Comparison of ENCODE assay signal across 1 cellular context in the genomic region with DNA sequence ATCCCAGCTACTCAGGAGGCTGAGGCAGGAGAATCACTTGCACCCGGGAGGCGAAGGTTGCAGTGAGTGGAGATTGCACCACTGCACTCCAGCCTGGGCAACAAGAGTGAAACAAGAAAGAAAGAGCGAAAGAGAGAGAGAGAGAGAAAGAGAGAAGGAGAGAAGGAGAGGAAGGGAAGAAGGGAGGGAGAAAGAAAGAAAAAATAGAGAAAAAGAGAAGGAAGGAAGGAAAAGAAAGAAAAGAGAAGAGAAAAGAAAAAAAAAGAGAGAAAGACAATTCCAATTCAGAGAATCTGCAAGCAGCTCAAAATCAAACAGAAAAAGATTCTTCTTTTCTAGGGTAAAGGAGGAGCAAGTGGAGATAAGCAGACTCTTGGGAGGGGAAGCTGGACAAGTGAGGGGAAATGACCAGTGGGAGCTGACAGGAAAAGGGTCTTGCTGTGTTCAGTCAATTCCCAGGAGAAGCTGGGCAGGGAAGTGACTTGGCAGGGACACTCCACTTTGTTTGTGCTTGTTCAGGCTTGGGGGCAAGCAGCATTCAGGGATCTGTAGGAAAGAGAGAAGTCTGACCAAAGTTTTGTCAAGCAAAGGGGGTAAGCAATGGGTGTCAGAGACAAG.
A peak's percentile ranks its signal among the peaks of the same experiment; 100 is the strongest.
TF ChIP-seq lines count a peak whose summit lies in the region.

No MANE protein-coding gene starts in this region.

TF ChIP-seq in HepG2, 621 proteins besides CTCF, POLR2A, EP300 and RAD21:
- TF ChIP-seq, protein P1, sequence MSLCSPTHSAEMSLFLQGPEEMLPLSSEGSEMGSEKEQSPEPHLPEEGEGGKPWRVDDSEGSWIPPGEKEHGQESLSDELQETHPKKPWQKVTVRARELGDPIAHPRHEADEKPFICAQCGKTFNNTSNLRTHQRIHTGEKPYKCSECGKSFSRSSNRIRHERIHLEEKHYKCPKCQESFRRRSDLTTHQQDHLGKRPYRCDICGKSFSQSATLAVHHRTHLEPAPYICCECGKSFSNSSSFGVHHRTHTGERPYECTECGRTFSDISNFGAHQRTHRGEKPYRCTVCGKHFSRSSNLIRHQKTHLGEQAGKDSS (CRISPR knock-in tag; IDR thresholded peaks at IDR 0.05; ENCODE audit: borderline replicate concordance, low read depth), result no peak
- TF ChIP-seq HOXA9 (CRISPR knock-in tag; IDR thresholded peaks at IDR 0.05; ENCODE audit: borderline replicate concordance) (no peak), NR2C2 (CRISPR knock-in tag; IDR thresholded peaks at IDR 0.05; ENCODE audit: borderline replicate concordance) (0 out of 2 replicates have a peak, but pooled peaks have one; percentile 5), ZNF512 (CRISPR knock-in tag; IDR thresholded peaks at IDR 0.05) (peak; percentile 98)
- TF ChIP-seq, protein P2, sequence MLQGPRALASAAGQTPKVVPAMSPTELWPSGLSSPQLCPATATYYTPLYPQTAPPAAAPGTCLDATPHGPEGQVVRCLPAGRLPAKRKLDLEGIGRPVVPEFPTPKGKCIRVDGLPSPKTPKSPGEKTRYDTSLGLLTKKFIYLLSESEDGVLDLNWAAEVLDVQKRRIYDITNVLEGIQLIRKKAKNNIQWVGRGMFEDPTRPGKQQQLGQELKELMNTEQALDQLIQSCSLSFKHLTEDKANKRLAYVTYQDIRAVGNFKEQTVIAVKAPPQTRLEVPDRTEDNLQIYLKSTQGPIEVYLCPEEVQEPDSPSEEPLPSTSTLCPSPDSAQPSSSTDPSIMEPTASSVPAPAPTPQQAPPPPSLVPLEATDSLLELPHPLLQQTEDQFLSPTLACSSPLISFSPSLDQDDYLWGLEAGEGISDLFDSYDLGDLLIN (CRISPR knock-in tag; IDR thresholded peaks at IDR 0.05; ENCODE audit: borderline replicate concordance), result no peak
